Comparison of ENCODE assay signal across 24 cellular contexts in the genomic region with DNA sequence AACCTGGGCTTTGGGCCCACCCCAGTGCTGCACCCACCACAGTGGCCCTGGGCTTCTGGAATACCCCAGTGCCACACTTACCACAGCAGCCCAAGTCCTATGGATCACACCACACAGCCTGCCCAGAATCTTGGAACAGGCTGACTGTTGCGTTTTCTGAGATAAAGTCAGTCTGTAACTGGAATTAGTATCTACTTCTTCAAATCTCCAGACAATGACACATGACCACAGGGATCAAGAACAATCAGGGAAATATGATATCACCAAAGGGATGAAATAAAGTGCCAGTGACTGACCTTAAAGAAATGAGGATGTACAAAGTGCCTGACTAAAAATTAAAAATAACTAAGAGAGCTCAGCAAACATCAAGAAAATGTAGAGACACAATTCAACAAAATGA.
"Had no signal": no experiment of that assay in that cellular context is flagged by ENCODE, and none has a peak within 500 bp of the region (broad histone marks: within the 10 kb centered on the region; RNA-seq: fewer than 3 reads in every experiment).

No MANE protein-coding gene starts in this region.

- FAIRE-seq: colon, kidney had no signal

- ATAC-seq: left cardiac atrium; left ventricle myocardium superior; naive thymus-derived CD4-positive, alpha-beta T cell; right cardiac atrium; stimulated activated memory B cell treated with anti-CD40 and anti-IgM and Interleukin-4, amounts not matched to agents 10 μg/mL and 1 μg/mL and 100 μg/mL, for 72 hours had no signal

- H3K27me3 ChIP-seq: hepatocyte, neutrophil, spleen, tibial artery, upper lobe of left lung, vagina had no signal

- H3K4me3 ChIP-seq: hepatocyte, lung, spleen, tibial artery, upper lobe of left lung, vagina had no signal

- H2AFZ ChIP-seq: hepatocyte had no signal

- DNase-seq: erythroblast; foreskin melanocyte; head of caudate nucleus; kidney; left cardiac atrium; left ventricle myocardium superior; mesenchymal stem cell; midbrain; naive thymus-derived CD4-positive, alpha-beta T cell; nephron progenitor cell; posterior cingulate gyrus; right cardiac atrium; spleen; stimulated activated CD4-positive, alpha-beta T cell treated with anti-CD3 and anti-CD28 coated beads, Interleukin-15, amount 100 ng/mL, for 24 hours; stimulated activated CD4-positive, alpha-beta T cell treated with anti-CD3 and anti-CD28 coated beads, Interleukin-1b, Interleukin-23, amount 100 ng/mL, for 48 hours; stimulated activated CD4-positive, alpha-beta T cell treated with anti-CD3 and anti-CD28 coated beads, Interleukin-4, amount 100 ng/mL, for 24 hours; tibial artery; upper lobe of left lung had no signal

- H3K4me2 ChIP-seq: hepatocyte had no signal

- H3K9me3 ChIP-seq: neutrophil, tibial artery, upper lobe of left lung, vagina had no signal

- H3K36me3 ChIP-seq: neutrophil, spleen, tibial artery, upper lobe of left lung, vagina had no signal

- H3K27ac ChIP-seq: hepatocyte, neutrophil, spleen, tibial artery, upper lobe of left lung, vagina had no signal

- H3K4me1 ChIP-seq: spleen, tibial artery, upper lobe of left lung, vagina had no signal
